In genomic region chrX:50839730-50840129, GRCh38 we compare ENCODE assay signal across 25 cellular contexts.
"Had no signal": no experiment of that assay in that cellular context is flagged by ENCODE, and none has a peak within 500 bp of the region (broad histone marks: within the 10 kb centered on the region; RNA-seq: fewer than 3 reads in every experiment).

No MANE protein-coding gene starts in this region.

- H3K9me3 ChIP-seq: colonic mucosa, esophagus muscularis mucosa, esophagus squamous epithelium, gastrocnemius medialis, gastroesophageal sphincter, heart right ventricle had no signal

- H3K4me3 ChIP-seq: colonic mucosa, coronary artery, dorsolateral prefrontal cortex, esophagus muscularis mucosa, esophagus squamous epithelium, gastrocnemius medialis, gastroesophageal sphincter, heart left ventricle, heart right ventricle had no signal

- H3K27ac Mint-ChIP-seq: dendritic cell treated with granulocyte-macrophage colony-stimulating factor and Interleukin-4, amounts not matched to agents 40 ng/mL and 50 ng/mL, for 4 days; endodermal cell had no signal

- H3K27me3 ChIP-seq: colonic mucosa, esophagus squamous epithelium, foreskin keratinocyte, gastrocnemius medialis, gastroesophageal sphincter had no signal

- ATAC-seq: effector memory CD8-positive, alpha-beta T cell; esophagus mucosa; foreskin keratinocyte; gastrocnemius medialis; gastroesophageal sphincter; heart left ventricle had no signal

- DNase-seq: colonic mucosa; cortex of kidney; dermis blood vessel endothelial cell; dorsolateral prefrontal cortex; effector CD4-positive, alpha-beta T cell; effector CD8-positive, alpha-beta T cell; effector memory CD4-positive, alpha-beta T cell; effector memory CD8-positive, alpha-beta T cell; endodermal cell; erythroblast; esophagus squamous epithelium; foreskin fibroblast; foreskin keratinocyte; foreskin melanocyte; gastrocnemius medialis; glutamatergic neuron; head of caudate nucleus; heart left ventricle; heart right ventricle had no signal

- H3K36me3 ChIP-seq: colonic mucosa, esophagus muscularis mucosa, esophagus squamous epithelium, gastrocnemius medialis, gastroesophageal sphincter, heart left ventricle, heart right ventricle had no signal

- H3K27ac ChIP-seq: colonic mucosa, coronary artery, dorsolateral prefrontal cortex, epithelial cell of prostate, esophagus muscularis mucosa, esophagus squamous epithelium, foreskin keratinocyte, gastrocnemius medialis, gastroesophageal sphincter, heart left ventricle had no signal

- H3K4me1 ChIP-seq: colonic mucosa, esophagus muscularis mucosa, esophagus squamous epithelium, foreskin keratinocyte, gastrocnemius medialis, gastroesophageal sphincter, heart left ventricle had no signal

- H3K27me3 Mint-ChIP-seq: dendritic cell treated with granulocyte-macrophage colony-stimulating factor and Interleukin-4, amounts not matched to agents 40 ng/mL and 50 ng/mL, for 4 days had no signal

- H3K4me1 Mint-ChIP-seq: endodermal cell had no signal

- H3K4me3 Mint-ChIP-seq: dendritic cell treated with granulocyte-macrophage colony-stimulating factor and Interleukin-4, amounts not matched to agents 40 ng/mL and 50 ng/mL, for 4 days; effector memory CD8-positive, alpha-beta T cell; endodermal cell had no signal

- H3K9me3 Mint-ChIP-seq: dendritic cell treated with granulocyte-macrophage colony-stimulating factor and Interleukin-4, amounts not matched to agents 40 ng/mL and 50 ng/mL, for 4 days; effector memory CD8-positive, alpha-beta T cell had no signal
